8 cellular contexts compared by ENCODE assay signal in genomic region chr4:825063-825968, GRCh38. TPM values are rescaled to one million over a fixed set of nuclear protein-coding genes. Genes with fewer than 3 reads are reported as not detected.
DNase-seq lines count a peak whose midpoint lies in the region; ATAC-seq, FAIRE-seq and TF ChIP-seq lines count a peak whose summit lies in the region.

No MANE protein-coding gene starts in this region.

- H3K4me1 ChIP-seq in GM23338 (ENCODE audit: insufficient read depth): no peaks in the 10 kb centered on the region
- H3K4me1 ChIP-seq in astrocyte (ENCODE audit: insufficient read depth, low read length): no peaks in the 10 kb centered on the region
- peaks cover 15 to 27% (median 18%) of the 10 kb centered on the region in 4 donors for H3K4me1 ChIP-seq in upper lobe of left lung

- no peak overlapping the region for H3K27ac Mint-ChIP-seq in GM23338
- H3K27ac Mint-ChIP-seq in astrocyte (ENCODE audit: unreplicated experiment): no peak overlapping the region

- H3K27me3 ChIP-seq in GM23338 (ENCODE audit: insufficient read depth) (peaks cover 61% of the 10 kb centered on the region), astrocyte (ENCODE audit: insufficient read depth, low read length) (peaks cover 46% of the 10 kb centered on the region), upper lobe of left lung (peaks cover 0 to 62% (median 31%) of the 10 kb centered on the region in 4 donors)

- DNase-seq in ACHN (peak; percentile 44), GM23338 (ENCODE audit: low spot score) (peak; percentile 68), astrocyte (ENCODE audit: low read depth) (no peak), upper lobe of left lung (peak in 1 of 2 donors; percentile 87), NCI-H2107 (lab: John Stamatoyannopoulos, UW) (no peak), NCI-H2171 (lab: John Stamatoyannopoulos, UW) (no peak)

- H3K36me3 ChIP-seq in GM23338 (ENCODE audit: insufficient read depth) (no peaks in the 10 kb centered on the region), astrocyte (ENCODE audit: insufficient read depth, low read length) (no peaks in the 10 kb centered on the region), upper lobe of left lung (no peaks in the 10 kb centered on the region)

- H3K9me3 ChIP-seq in astrocyte (ENCODE audit: insufficient read depth, low read depth, low read length): no peaks in the 10 kb centered on the region
- no peaks in the 10 kb centered on the region for H3K9me3 ChIP-seq in iPS-18c (ENCODE audit: control insufficient read depth, insufficient read depth, low read length)
- no peaks in the 10 kb centered on the region for H3K9me3 ChIP-seq in upper lobe of left lung

- H3K4me3 ChIP-seq in GM23338 (peak overlapping the region; percentile 55), astrocyte (ENCODE audit: insufficient read depth, low read depth, low read length) (no peak overlapping the region), iPS-18c (ENCODE audit: insufficient read depth, low read depth, low read length) (peak overlapping the region; percentile 24; the same call in 1 of the 2 replicates), upper lobe of left lung (peak overlapping the region in 3 of 4 donors; percentile 43 to 50 (median 48))

- peak overlapping the region; percentile 79 for H3K4me2 ChIP-seq in GM23338
- H3K4me2 ChIP-seq in astrocyte (ENCODE audit: low read length): peak overlapping the region; percentile 62

- in situ Hi-C loops in ACHN (cut with HindIII; ENCODE audit: low pct_ligation_motif_present, low pct_unique_long_range_greater_than_20kb, low sequenced_read_pairs): no loop called here

- H4K20me1 ChIP-seq in GM23338 (replicated peaks; ENCODE audit: insufficient read depth): no peaks in the 10 kb centered on the region
- peaks cover 17% of the 10 kb centered on the region for H4K20me1 ChIP-seq in astrocyte (ENCODE audit: insufficient read depth, low read length)

- H3K4me3 Mint-ChIP-seq in GM23338 (peak overlapping the region; percentile 34; the same call in 1 of the 3 replicates), astrocyte (ENCODE audit: unreplicated experiment) (no peak overlapping the region)

- TF ChIP-seq CTCF in GM23338 (conservative IDR thresholded peaks at IDR 0.05; ENCODE audit: low read depth in 2 of 2) (no peak), astrocyte (IDR thresholded peaks at IDR 0.05; ENCODE audit: insufficient read depth, low read depth, low read length) (no peak), upper lobe of left lung (IDR thresholded peaks at IDR 0.05) (no peak)

- H3K9me3 Mint-ChIP-seq in GM23338 (no peaks in the 10 kb centered on the region; the same call in 2 of the 3 replicates), astrocyte (ENCODE audit: unreplicated experiment) (peaks cover 6% of the 10 kb centered on the region)

- no peak overlapping the region for H3K27ac ChIP-seq in GM23338 (ENCODE audit: low read depth)
- no peak overlapping the region for H3K27ac ChIP-seq in astrocyte (ENCODE audit: low read depth, low read length)
- H3K27ac ChIP-seq in upper lobe of left lung: no peak overlapping the region

- H3F3A ChIP-seq in GM23338 (replicated peaks; ENCODE audit: low read depth): no peaks in the 10 kb centered on the region

- H3K9me2 ChIP-seq in GM23338 (ENCODE audit: insufficient read depth): no peaks in the 10 kb centered on the region

- TF ChIP-seq EP300 in upper lobe of left lung (IDR thresholded peaks at IDR 0.05): no peak

- H3K4me1 Mint-ChIP-seq in GM23338 (peaks cover 5% of the 10 kb centered on the region; the same call in 1 of the 3 replicates), astrocyte (ENCODE audit: low read depth, unreplicated experiment) (peaks cover 2% of the 10 kb centered on the region)

- H2AFZ ChIP-seq in GM23338 (no peak overlapping the region), astrocyte (ENCODE audit: low read depth, low read length) (no peak overlapping the region)

- H3K36me3 Mint-ChIP-seq in GM23338 (ENCODE audit: low read depth): no peaks in the 10 kb centered on the region; the same call in 2 of the 3 replicates
- no peaks in the 10 kb centered on the region for H3K36me3 Mint-ChIP-seq in astrocyte (ENCODE audit: low read depth, unreplicated experiment)

- WGBS in upper lobe of left lung, 2 donors: 9 to 13% methylated on average over 9 to 30 of the region's 94 CpGs

- peaks cover 75% of the 10 kb centered on the region for H3K27me3 Mint-ChIP-seq in GM23338 (ENCODE audit: insufficient read depth, low read depth, poor library complexity)
- peaks cover 58% of the 10 kb centered on the region for H3K27me3 Mint-ChIP-seq in astrocyte (ENCODE audit: low read depth, unreplicated experiment)

- peak; percentile 14 for ATAC-seq in GM23338
- peak in 1 of 2 donors; percentile 59 for ATAC-seq in upper lobe of left lung (ENCODE audit: low FRiP score in 2 of 2)
- ATAC-seq in HG03565 (IDR thresholded peaks at IDR 0.05; ENCODE audit: unreplicated experiment): no peak

- H3K79me2 ChIP-seq in GM23338 (replicated peaks; ENCODE audit: insufficient read depth) (no peaks in the 10 kb centered on the region), astrocyte (ENCODE audit: insufficient read depth, low read length) (no peaks in the 10 kb centered on the region)

- FAIRE-seq in astrocyte (lab: Jason Lieb, UNC): no peak

- TF ChIP-seq POLR2A in upper lobe of left lung (IDR thresholded peaks at IDR 0.05): no peak

- H3K9ac ChIP-seq in astrocyte (ENCODE audit: low read length): no peak overlapping the region

TF ChIP-seq in GM23338, 12 proteins besides CTCF, POLR2A, EP300 and RAD21:
- TF ChIP-seq EZH2 (IDR thresholded peaks at IDR 0.05; ENCODE audit: low read depth, unreplicated experiment) (peak; percentile 73), EZH2phosphoT487 (IDR thresholded peaks at IDR 0.05; ENCODE audit: unreplicated experiment) (no peak)
- TF ChIP-seq, protein P1, sequence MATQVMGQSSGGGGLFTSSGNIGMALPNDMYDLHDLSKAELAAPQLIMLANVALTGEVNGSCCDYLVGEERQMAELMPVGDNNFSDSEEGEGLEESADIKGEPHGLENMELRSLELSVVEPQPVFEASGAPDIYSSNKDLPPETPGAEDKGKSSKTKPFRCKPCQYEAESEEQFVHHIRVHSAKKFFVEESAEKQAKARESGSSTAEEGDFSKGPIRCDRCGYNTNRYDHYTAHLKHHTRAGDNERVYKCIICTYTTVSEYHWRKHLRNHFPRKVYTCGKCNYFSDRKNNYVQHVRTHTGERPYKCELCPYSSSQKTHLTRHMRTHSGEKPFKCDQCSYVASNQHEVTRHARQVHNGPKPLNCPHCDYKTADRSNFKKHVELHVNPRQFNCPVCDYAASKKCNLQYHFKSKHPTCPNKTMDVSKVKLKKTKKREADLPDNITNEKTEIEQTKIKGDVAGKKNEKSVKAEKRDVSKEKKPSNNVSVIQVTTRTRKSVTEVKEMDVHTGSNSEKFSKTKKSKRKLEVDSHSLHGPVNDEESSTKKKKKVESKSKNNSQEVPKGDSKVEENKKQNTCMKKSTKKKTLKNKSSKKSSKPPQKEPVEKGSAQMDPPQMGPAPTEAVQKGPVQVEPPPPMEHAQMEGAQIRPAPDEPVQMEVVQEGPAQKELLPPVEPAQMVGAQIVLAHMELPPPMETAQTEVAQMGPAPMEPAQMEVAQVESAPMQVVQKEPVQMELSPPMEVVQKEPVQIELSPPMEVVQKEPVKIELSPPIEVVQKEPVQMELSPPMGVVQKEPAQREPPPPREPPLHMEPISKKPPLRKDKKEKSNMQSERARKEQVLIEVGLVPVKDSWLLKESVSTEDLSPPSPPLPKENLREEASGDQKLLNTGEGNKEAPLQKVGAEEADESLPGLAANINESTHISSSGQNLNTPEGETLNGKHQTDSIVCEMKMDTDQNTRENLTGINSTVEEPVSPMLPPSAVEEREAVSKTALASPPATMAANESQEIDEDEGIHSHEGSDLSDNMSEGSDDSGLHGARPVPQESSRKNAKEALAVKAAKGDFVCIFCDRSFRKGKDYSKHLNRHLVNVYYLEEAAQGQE (IDR thresholded peaks at IDR 0.05; ENCODE audit: unreplicated experiment): peak; percentile 81
TF ChIP-seq in GM23338: peak in this region for 2.

RNA-seq across cellular contexts. Expression of gene CPLX1, which starts 0.6 kb away (rescaled TPM):
- total RNA-seq in GM23338 (2014; rRNA removed; shearing (Covaris generic)): 0.58 and 0.97 TPM in 2 replicates
- 0.86 and 1.1 TPM in 2 replicates for polyA plus RNA-seq in GM23338 (2016; fragmentation: Nextera tagmentation; extraction: Ambion mirVana)
- 0.41 and 1.9 TPM in 2 replicates for total RNA-seq in astrocyte
- 1 to 10 TPM in 5 of 6 donors, under 1 TPM in 1; 0.61 to 4.2 (median 1.8) TPM for total RNA-seq in upper lobe of left lung

Comparison
In these comparisons a context has a peak if more than half of its experiments do, and no peak if none do; other contexts are left out.
1. DNase-seq: peak in ACHN (single experiment) and GM23338 (single experiment); none in astrocyte (single experiment), NCI-H2107 (single experiment) and NCI-H2171 (single experiment).